1 cellular context compared by ENCODE assay signal in the genomic region with DNA sequence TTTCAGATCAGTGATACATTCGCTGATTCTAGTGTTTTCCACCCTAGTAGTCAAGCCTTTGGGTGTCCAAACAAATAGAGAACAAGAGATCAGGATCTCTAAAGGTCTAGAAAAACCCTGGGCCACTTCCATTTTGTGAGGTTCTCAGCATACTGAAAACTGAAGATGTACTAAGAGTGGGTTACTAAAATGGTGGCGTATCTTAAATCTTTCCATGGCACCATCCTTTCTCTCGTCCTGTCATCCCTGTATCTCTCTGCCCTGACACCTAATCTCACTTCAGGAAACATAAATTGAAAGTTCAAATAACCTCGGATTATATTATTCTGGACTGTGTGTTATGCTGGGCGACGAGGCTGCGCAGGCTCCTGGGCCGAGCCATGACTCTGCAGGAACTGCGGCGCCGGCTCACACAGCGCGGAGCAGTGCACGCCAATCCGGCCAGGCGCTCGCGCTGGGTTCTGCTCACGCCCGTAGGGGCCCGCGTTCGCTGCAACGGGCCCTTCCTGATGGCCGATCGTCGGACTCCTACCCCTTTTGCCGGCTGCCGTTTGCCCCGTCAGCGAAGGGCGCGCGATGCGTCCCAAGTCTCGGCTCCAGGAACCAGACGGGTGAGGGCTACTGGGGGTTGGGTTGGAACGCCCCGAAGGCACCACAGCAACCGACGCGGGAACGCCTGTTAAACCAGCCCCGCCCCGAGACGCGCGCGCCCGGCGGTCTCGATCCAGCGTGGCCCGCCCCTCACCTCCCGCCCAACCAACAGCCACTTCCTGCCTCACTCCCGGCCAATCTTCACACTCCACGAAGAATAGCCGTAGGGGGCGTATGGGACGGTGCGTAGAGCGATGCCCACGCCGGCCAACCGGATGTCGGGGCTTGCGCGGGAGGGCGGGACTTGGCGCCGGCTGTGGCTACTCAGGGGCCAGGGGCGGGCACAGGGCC.
A peak's percentile ranks its signal among the peaks of the same experiment; 100 is the strongest.
TF ChIP-seq lines count a peak whose summit lies in the region.

No MANE protein-coding gene starts in this region.

TF ChIP-seq in K562, 482 proteins besides CTCF, POLR2A, EP300 and RAD21 (continued from another document and continues in another):
- TF ChIP-seq, protein P1, sequence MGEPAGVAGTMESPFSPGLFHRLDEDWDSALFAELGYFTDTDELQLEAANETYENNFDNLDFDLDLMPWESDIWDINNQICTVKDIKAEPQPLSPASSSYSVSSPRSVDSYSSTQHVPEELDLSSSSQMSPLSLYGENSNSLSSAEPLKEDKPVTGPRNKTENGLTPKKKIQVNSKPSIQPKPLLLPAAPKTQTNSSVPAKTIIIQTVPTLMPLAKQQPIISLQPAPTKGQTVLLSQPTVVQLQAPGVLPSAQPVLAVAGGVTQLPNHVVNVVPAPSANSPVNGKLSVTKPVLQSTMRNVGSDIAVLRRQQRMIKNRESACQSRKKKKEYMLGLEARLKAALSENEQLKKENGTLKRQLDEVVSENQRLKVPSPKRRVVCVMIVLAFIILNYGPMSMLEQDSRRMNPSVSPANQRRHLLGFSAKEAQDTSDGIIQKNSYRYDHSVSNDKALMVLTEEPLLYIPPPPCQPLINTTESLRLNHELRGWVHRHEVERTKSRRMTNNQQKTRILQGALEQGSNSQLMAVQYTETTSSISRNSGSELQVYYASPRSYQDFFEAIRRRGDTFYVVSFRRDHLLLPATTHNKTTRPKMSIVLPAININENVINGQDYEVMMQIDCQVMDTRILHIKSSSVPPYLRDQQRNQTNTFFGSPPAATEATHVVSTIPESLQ (CRISPR knock-in tag; IDR thresholded peaks at IDR 0.05), result peak; percentile 89; the same call in 1 of the 2 replicates
- TF ChIP-seq HDAC6 (IDR thresholded peaks at IDR 0.05; ENCODE audit: low read depth, low read length) (no peak), ZNF184 (CRISPR knock-in tag; IDR thresholded peaks at IDR 0.05) (no peak), TRIM28 (IDR thresholded peaks at IDR 0.05) (no peak), SREBF1 (IDR thresholded peaks at IDR 0.05; ENCODE audit: borderline replicate concordance, low read depth, low read length) (no peak), RBM34 (IDR thresholded peaks at IDR 0.05; ENCODE audit: borderline replicate concordance, insufficient read depth, low read length) (no peak), ELF4 (CRISPR knock-in tag; IDR thresholded peaks at IDR 0.05) (no peak), ZNF316 (IDR thresholded peaks at IDR 0.05) (peak; percentile 93), JUND (IDR thresholded peaks at IDR 0.05; ENCODE audit: borderline replicate concordance, low read depth, low read length) (no peak), JUND (tag; IDR thresholded peaks at IDR 0.05; ENCODE audit: borderline replicate concordance, low read depth, low read length) (no peak; the same call in 2 of the 3 replicates), FOXP4 (CRISPR knock-in tag; IDR thresholded peaks at IDR 0.05; ENCODE audit: borderline replicate concordance) (no peak; the same call in 1 of the 2 replicates), XRCC4 (IDR thresholded peaks at IDR 0.05; ENCODE audit: extremely low read depth, insufficient read depth, insufficient read length) (no peak), ZFPM2 (CRISPR knock-in tag; IDR thresholded peaks at IDR 0.05) (no peak), SRSF7 (optimal IDR thresholded peaks at IDR 0.05; ENCODE audit: low read depth, low read length) (no peak), BCLAF1 (IDR thresholded peaks at IDR 0.05; ENCODE audit: borderline replicate concordance in 1 of 2, control insufficient read depth in 1 of 2, low read depth in 2 of 2, low read length in 1 of 2) (no peak), ETV6 (IDR thresholded peaks at IDR 0.05; ENCODE audit: borderline replicate concordance in 1 of 2, low read depth in 2 of 2, low read length in 1 of 2) (no peak), ETV6 (CRISPR knock-in tag; IDR thresholded peaks at IDR 0.05; ENCODE audit: borderline replicate concordance) (no peak), HSF4 (CRISPR knock-in tag; IDR thresholded peaks at IDR 0.05; ENCODE audit: borderline replicate concordance) (no peak), PHF21A (IDR thresholded peaks at IDR 0.05; ENCODE audit: borderline replicate concordance, low read depth) (no peak), ZNF764 (CRISPR knock-in tag; IDR thresholded peaks at IDR 0.05; ENCODE audit: low read depth) (0 out of 2 replicates have a peak, but pooled peaks have one; percentile 7), E2F5 (CRISPR knock-in tag; IDR thresholded peaks at IDR 0.05) (no peak), ZNF175 (CRISPR knock-in tag; IDR thresholded peaks at IDR 0.05; ENCODE audit: low read depth) (no peak), ZNF253 (CRISPR knock-in tag; conservative IDR thresholded peaks at IDR 0.05) (no peak), ZNF668 (CRISPR knock-in tag; IDR thresholded peaks at IDR 0.05) (no peak), KAT7 (CRISPR knock-in tag; IDR thresholded peaks at IDR 0.05; ENCODE audit: borderline replicate concordance) (no peak)
- TF ChIP-seq, protein P2, sequence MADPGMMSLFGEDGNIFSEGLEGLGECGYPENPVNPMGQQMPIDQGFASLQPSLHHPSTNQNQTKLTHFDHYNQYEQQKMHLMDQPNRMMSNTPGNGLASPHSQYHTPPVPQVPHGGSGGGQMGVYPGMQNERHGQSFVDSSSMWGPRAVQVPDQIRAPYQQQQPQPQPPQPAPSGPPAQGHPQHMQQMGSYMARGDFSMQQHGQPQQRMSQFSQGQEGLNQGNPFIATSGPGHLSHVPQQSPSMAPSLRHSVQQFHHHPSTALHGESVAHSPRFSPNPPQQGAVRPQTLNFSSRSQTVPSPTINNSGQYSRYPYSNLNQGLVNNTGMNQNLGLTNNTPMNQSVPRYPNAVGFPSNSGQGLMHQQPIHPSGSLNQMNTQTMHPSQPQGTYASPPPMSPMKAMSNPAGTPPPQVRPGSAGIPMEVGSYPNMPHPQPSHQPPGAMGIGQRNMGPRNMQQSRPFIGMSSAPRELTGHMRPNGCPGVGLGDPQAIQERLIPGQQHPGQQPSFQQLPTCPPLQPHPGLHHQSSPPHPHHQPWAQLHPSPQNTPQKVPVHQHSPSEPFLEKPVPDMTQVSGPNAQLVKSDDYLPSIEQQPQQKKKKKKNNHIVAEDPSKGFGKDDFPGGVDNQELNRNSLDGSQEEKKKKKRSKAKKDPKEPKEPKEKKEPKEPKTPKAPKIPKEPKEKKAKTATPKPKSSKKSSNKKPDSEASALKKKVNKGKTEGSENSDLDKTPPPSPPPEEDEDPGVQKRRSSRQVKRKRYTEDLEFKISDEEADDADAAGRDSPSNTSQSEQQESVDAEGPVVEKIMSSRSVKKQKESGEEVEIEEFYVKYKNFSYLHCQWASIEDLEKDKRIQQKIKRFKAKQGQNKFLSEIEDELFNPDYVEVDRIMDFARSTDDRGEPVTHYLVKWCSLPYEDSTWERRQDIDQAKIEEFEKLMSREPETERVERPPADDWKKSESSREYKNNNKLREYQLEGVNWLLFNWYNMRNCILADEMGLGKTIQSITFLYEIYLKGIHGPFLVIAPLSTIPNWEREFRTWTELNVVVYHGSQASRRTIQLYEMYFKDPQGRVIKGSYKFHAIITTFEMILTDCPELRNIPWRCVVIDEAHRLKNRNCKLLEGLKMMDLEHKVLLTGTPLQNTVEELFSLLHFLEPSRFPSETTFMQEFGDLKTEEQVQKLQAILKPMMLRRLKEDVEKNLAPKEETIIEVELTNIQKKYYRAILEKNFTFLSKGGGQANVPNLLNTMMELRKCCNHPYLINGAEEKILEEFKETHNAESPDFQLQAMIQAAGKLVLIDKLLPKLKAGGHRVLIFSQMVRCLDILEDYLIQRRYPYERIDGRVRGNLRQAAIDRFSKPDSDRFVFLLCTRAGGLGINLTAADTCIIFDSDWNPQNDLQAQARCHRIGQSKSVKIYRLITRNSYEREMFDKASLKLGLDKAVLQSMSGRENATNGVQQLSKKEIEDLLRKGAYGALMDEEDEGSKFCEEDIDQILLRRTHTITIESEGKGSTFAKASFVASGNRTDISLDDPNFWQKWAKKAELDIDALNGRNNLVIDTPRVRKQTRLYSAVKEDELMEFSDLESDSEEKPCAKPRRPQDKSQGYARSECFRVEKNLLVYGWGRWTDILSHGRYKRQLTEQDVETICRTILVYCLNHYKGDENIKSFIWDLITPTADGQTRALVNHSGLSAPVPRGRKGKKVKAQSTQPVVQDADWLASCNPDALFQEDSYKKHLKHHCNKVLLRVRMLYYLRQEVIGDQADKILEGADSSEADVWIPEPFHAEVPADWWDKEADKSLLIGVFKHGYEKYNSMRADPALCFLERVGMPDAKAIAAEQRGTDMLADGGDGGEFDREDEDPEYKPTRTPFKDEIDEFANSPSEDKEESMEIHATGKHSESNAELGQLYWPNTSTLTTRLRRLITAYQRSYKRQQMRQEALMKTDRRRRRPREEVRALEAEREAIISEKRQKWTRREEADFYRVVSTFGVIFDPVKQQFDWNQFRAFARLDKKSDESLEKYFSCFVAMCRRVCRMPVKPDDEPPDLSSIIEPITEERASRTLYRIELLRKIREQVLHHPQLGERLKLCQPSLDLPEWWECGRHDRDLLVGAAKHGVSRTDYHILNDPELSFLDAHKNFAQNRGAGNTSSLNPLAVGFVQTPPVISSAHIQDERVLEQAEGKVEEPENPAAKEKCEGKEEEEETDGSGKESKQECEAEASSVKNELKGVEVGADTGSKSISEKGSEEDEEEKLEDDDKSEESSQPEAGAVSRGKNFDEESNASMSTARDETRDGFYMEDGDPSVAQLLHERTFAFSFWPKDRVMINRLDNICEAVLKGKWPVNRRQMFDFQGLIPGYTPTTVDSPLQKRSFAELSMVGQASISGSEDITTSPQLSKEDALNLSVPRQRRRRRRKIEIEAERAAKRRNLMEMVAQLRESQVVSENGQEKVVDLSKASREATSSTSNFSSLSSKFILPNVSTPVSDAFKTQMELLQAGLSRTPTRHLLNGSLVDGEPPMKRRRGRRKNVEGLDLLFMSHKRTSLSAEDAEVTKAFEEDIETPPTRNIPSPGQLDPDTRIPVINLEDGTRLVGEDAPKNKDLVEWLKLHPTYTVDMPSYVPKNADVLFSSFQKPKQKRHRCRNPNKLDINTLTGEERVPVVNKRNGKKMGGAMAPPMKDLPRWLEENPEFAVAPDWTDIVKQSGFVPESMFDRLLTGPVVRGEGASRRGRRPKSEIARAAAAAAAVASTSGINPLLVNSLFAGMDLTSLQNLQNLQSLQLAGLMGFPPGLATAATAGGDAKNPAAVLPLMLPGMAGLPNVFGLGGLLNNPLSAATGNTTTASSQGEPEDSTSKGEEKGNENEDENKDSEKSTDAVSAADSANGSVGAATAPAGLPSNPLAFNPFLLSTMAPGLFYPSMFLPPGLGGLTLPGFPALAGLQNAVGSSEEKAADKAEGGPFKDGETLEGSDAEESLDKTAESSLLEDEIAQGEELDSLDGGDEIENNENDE (IDR thresholded peaks at IDR 0.05; ENCODE audit: low read depth, low read length), result no peak
- TF ChIP-seq, protein P3, sequence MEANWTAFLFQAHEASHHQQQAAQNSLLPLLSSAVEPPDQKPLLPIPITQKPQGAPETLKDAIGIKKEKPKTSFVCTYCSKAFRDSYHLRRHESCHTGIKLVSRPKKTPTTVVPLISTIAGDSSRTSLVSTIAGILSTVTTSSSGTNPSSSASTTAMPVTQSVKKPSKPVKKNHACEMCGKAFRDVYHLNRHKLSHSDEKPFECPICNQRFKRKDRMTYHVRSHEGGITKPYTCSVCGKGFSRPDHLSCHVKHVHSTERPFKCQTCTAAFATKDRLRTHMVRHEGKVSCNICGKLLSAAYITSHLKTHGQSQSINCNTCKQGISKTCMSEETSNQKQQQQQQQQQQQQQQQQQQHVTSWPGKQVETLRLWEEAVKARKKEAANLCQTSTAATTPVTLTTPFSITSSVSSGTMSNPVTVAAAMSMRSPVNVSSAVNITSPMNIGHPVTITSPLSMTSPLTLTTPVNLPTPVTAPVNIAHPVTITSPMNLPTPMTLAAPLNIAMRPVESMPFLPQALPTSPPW (CRISPR knock-in tag; IDR thresholded peaks at IDR 0.05), result peak; percentile 64
- TF ChIP-seq, protein P4, sequence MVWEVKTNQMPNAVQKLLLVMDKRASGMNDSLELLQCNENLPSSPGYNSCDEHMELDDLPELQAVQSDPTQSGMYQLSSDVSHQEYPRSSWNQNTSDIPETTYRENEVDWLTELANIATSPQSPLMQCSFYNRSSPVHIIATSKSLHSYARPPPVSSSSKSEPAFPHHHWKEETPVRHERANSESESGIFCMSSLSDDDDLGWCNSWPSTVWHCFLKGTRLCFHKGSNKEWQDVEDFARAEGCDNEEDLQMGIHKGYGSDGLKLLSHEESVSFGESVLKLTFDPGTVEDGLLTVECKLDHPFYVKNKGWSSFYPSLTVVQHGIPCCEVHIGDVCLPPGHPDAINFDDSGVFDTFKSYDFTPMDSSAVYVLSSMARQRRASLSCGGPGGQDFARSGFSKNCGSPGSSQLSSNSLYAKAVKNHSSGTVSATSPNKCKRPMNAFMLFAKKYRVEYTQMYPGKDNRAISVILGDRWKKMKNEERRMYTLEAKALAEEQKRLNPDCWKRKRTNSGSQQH (CRISPR knock-in tag; IDR thresholded peaks at IDR 0.05), result no peak
